ENCODE assay signal across 24 cellular contexts in genomic region chr20:29740601-29740950, GRCh38.
"Had no signal": no experiment of that assay in that cellular context is flagged by ENCODE, and none has a peak within 500 bp of the region (broad histone marks: within the 10 kb centered on the region; RNA-seq: fewer than 3 reads in every experiment).

No MANE protein-coding gene starts in this region.

- H3K4me1 ChIP-seq: Peyer's patch had no signal

- H3K36me3 ChIP-seq: Peyer's patch had no signal

- H3K4me3 ChIP-seq: Peyer's patch had no signal

- FAIRE-seq: TTC549 had no signal

- ATAC-seq: activated T-cell treated with anti-CD3 and anti-CD28 coated beads, Interleukin-2, amount 50 U/mL, for 72 hours; T-cell had no signal

- DNase-seq: activated CD4-positive, alpha-beta memory T cell treated with anti-CD3 and anti-CD28 coated beads for 36 hours; activated CD4-positive, alpha-beta T cell treated with anti-CD3 and anti-CD28 coated beads, Interleukin-2, amount 10 ng/mL, durations not matched to agents 7 days and 5 days; activated CD4-positive, CD25-positive, alpha-beta regulatory T cell; activated CD8-positive, alpha-beta memory T cell treated with anti-CD3 and anti-CD28 coated beads for 24 hours; activated gamma-delta T cell treated with Interleukin-2 at 50 U/mL for 16 hours; activated naive CD4-positive, alpha-beta T cell treated with anti-CD3 and anti-CD28 coated beads, Interleukin-2, amount 10 ng/mL, durations not matched to agents 7 days and 5 days; activated naive CD8-positive, alpha-beta T cell treated with anti-CD3 and anti-CD28 coated beads for 36 hours; activated T-cell treated with anti-CD3 and anti-CD28 coated beads, Interleukin-2, amount 50 U/mL, for 72 hours; MM.1S; NCI-H1105; NCI-H1436; NCI-H1694 treated with DMSO at 0.1 percent for 48 hours; NCI-H2029 treated with DMSO at 0.1 percent for 48 hours; NCI-H345; NCI-H510A; NCI-H526 treated with DMSO at 0.1 percent for 48 hours; SHP77; T-cell; T-helper 2 cell; T1000 had no signal

- H3K27me3 ChIP-seq: Peyer's patch had no signal

- H3K27ac ChIP-seq: Peyer's patch, RWPE1, VCaP had no signal
